ENCODE assay signal across 11 cellular contexts in genomic region chr10:32650246-32650655, GRCh38.
DNase-seq lines count a peak whose midpoint lies in the region; ATAC-seq and TF ChIP-seq lines count a peak whose summit lies in the region.
"Had no signal": no experiment of that assay in that cellular context is flagged by ENCODE, and none has a peak within 500 bp of the region (broad histone marks: within the 10 kb centered on the region; RNA-seq: fewer than 3 reads in every experiment).

No MANE protein-coding gene starts in this region.

- CTCF ChIA-PET in PC-3 (lab: Charles Lee): no interaction called here

- DNase-seq in GM23338 (ENCODE audit: low spot score): peak; percentile 2
- DNase-seq in PC-3: peak; percentile 28
- DNase-seq in mesendoderm: peak; percentile 4
- DNase-seq in dedifferentiated amniotic fluid mesenchymal stem cell (ENCODE audit: extremely low spot score): no peak
- DNase-seq in omental fat pad (ENCODE audit: low spot score): no peak
- no peak for DNase-seq in testis
- DNase-seq: activated naive CD4-positive, alpha-beta T cell treated with anti-CD3 and anti-CD28 coated beads, Interleukin-2, amount 10 ng/mL, durations not matched to agents 7 days and 5 days; mucosa of descending colon had no signal

- no peak overlapping the region for H3K18ac ChIP-seq in mesendoderm (ENCODE audit: low read length)

- H4K5ac ChIP-seq in mesendoderm (ENCODE audit: low read length): no peak overlapping the region

- peaks cover 5% of the 10 kb centered on the region for H3K27me3 Mint-ChIP-seq in GM23338 (ENCODE audit: insufficient read depth, low read depth, poor library complexity)
- H3K27me3 Mint-ChIP-seq: activated naive CD4-positive, alpha-beta T cell treated with anti-CD3 and anti-CD28 coated beads, Interleukin-2, amount 10 ng/mL, durations not matched to agents 7 days and 5 days had no signal

- no peak overlapping the region for H3K56ac ChIP-seq in mesendoderm (ENCODE audit: low read length)

- no peak overlapping the region for H3K23ac ChIP-seq in mesendoderm (ENCODE audit: low read length)

- H3K4me2 ChIP-seq in GM23338 (no peak overlapping the region), PC-3 (ENCODE audit: low read length) (no peak overlapping the region), mesendoderm (ENCODE audit: low read length) (no peak overlapping the region)

- H3K27ac Mint-ChIP-seq in GM23338: no peak overlapping the region
- H3K27ac Mint-ChIP-seq: activated naive CD4-positive, alpha-beta T cell treated with anti-CD3 and anti-CD28 coated beads, Interleukin-2, amount 10 ng/mL, durations not matched to agents 7 days and 5 days had no signal

- H4K20me1 ChIP-seq in GM23338 (replicated peaks; ENCODE audit: insufficient read depth) (no peaks in the 10 kb centered on the region), PC-3 (ENCODE audit: low read length) (no peaks in the 10 kb centered on the region)

- H2BK5ac ChIP-seq in mesendoderm (ENCODE audit: low read length): no peak overlapping the region

- H2AK5ac ChIP-seq in mesendoderm (ENCODE audit: low read length): no peak overlapping the region

- no peaks in the 10 kb centered on the region for H3K79me1 ChIP-seq in mesendoderm (ENCODE audit: low read length)

- TF ChIP-seq CTCF in GM12873 (IDR thresholded peaks at IDR 0.05; ENCODE audit: insufficient read depth, low read depth, low read length, missing control alignments) (peak; percentile 49), GM23338 (conservative IDR thresholded peaks at IDR 0.05; ENCODE audit: low read depth in 2 of 2) (peak; percentile 22 to 35; a peak in 2 of 4 replicates), PC-3 (conservative IDR thresholded peaks at IDR 0.05; ENCODE audit: low read depth, low read length) (no peak; the same call in 1 of the 2 replicates), omental fat pad (IDR thresholded peaks at IDR 0.05) (no peak), testis (IDR thresholded peaks at IDR 0.05) (no peak)

- H3K9ac ChIP-seq in PC-3 (ENCODE audit: low read length) (no peak overlapping the region), mesendoderm (ENCODE audit: low read length) (no peak overlapping the region)

- WGBS in mesendoderm (ENCODE audit: extremely low coverage, insufficient coverage, low lambda C conversion rate): 100% methylated on average over 1 of the region's 1 CpG
- WGBS in testis, 2 donors: 51 to 93% methylated on average over 1 of the region's 1 CpG

- no peaks in the 10 kb centered on the region for H3K4me1 ChIP-seq in GM23338 (ENCODE audit: insufficient read depth)
- no peaks in the 10 kb centered on the region for H3K4me1 ChIP-seq in PC-3 (ENCODE audit: insufficient read depth, low read length)
- H3K4me1 ChIP-seq in mesendoderm (ENCODE audit: control insufficient read depth, low read depth, low read length): no peaks in the 10 kb centered on the region
- no peaks in the 10 kb centered on the region for H3K4me1 ChIP-seq in testis
- H3K4me1 ChIP-seq: esophagus muscularis mucosa had no signal

- no peak overlapping the region for H2BK15ac ChIP-seq in mesendoderm (replicated peaks; ENCODE audit: low read depth)

- H3K4ac ChIP-seq in mesendoderm (ENCODE audit: low read depth, low read length): no peak overlapping the region

- H2BK120ac ChIP-seq in mesendoderm (ENCODE audit: low read depth, low read length): no peak overlapping the region

- TF ChIP-seq POLR2A in testis (IDR thresholded peaks at IDR 0.05): no peak

- H3K27me3 ChIP-seq in GM23338 (ENCODE audit: insufficient read depth): no peaks in the 10 kb centered on the region
- H3K27me3 ChIP-seq in PC-3 (ENCODE audit: low read length): no peaks in the 10 kb centered on the region
- H3K27me3 ChIP-seq in mesendoderm (ENCODE audit: insufficient read depth, low read length, poor library complexity): no peaks in the 10 kb centered on the region
- no peaks in the 10 kb centered on the region for H3K27me3 ChIP-seq in testis
- H3K27me3 ChIP-seq: esophagus muscularis mucosa had no signal

- 0 out of 2 replicates have a peak, but pooled peaks cover 1% of the 10 kb centered on the region for H3K9me3 ChIP-seq in PC-3 (ENCODE audit: low read length)
- H3K9me3 ChIP-seq in testis: no peaks in the 10 kb centered on the region

- H2AFZ ChIP-seq in GM23338: no peak overlapping the region
- H2AFZ ChIP-seq in PC-3 (ENCODE audit: low read length): no peak overlapping the region

- POLR2A ChIA-PET in PC-3 (lab: Charles Lee; ENCODE audit: unreplicated experiment): no interaction called here

- H3K36me3 Mint-ChIP-seq in GM23338 (ENCODE audit: low read depth): peaks cover 12% of the 10 kb centered on the region; the same call in 2 of the 3 replicates
- H3K36me3 Mint-ChIP-seq: activated naive CD4-positive, alpha-beta T cell treated with anti-CD3 and anti-CD28 coated beads, Interleukin-2, amount 10 ng/mL, durations not matched to agents 7 days and 5 days had no signal

- intact Hi-C loops in PC-3 (cut with micrococcal nuclease) (no loop called here), testis (cut with DNase I; ENCODE audit: low total_unique reads) (no loop called here)

- H4K8ac ChIP-seq in mesendoderm (ENCODE audit: low read depth, low read length): no peak overlapping the region

- H3K4me3 ChIP-seq in GM23338: no peak overlapping the region
- H3K4me3 ChIP-seq in PC-3 (ENCODE audit: low read length): no peak overlapping the region
- no peak overlapping the region for H3K4me3 ChIP-seq in mesendoderm (ENCODE audit: low read length)
- H3K4me3 ChIP-seq in testis: no peak overlapping the region
- H3K4me3 ChIP-seq: esophagus muscularis mucosa, mucosa of descending colon had no signal

- peaks cover 59% of the 10 kb centered on the region for H3K9me3 Mint-ChIP-seq in GM23338

- H3K9me2 ChIP-seq in GM23338 (ENCODE audit: insufficient read depth): no peaks in the 10 kb centered on the region; the same call in 1 of the 2 replicates
- H3K9me2 ChIP-seq in PC-3 (replicated peaks; ENCODE audit: low read length): no peaks in the 10 kb centered on the region

- H3F3A ChIP-seq in GM23338 (replicated peaks; ENCODE audit: low read depth) (no peaks in the 10 kb centered on the region), PC-3 (ENCODE audit: low read length, unreplicated experiment) (no peaks in the 10 kb centered on the region)

- no TSS peak for BruUV-seq in PC-3 (replicated peaks; lab: Mats Ljungman, UMichigan)

- ATAC-seq in GM23338: no peak
- no peak for ATAC-seq in PC-3
- ATAC-seq in omental fat pad (ENCODE audit: low FRiP score): no peak
- no peak for ATAC-seq in GM18870 (IDR thresholded peaks at IDR 0.05; ENCODE audit: unreplicated experiment)
- ATAC-seq: mucosa of descending colon had no signal

- no peaks in the 10 kb centered on the region for H3K4me1 Mint-ChIP-seq in GM23338

- H3K79me2 ChIP-seq in GM23338 (replicated peaks; ENCODE audit: insufficient read depth) (no peaks in the 10 kb centered on the region), PC-3 (ENCODE audit: low read length) (no peaks in the 10 kb centered on the region), mesendoderm (ENCODE audit: control insufficient read depth, insufficient read depth, low read length) (no peaks in the 10 kb centered on the region)

- H3K27ac ChIP-seq in GM23338 (ENCODE audit: low read depth) (no peak overlapping the region), PC-3 (ENCODE audit: low read length) (no peak overlapping the region), mesendoderm (ENCODE audit: low read depth, low read length) (no peak overlapping the region), testis (no peak overlapping the region)
- H3K27ac ChIP-seq: esophagus muscularis mucosa had no signal

- H3K36me3 ChIP-seq in GM23338 (ENCODE audit: insufficient read depth) (no peaks in the 10 kb centered on the region; the same call in 1 of the 2 replicates), PC-3 (ENCODE audit: low read depth, low read length) (no peaks in the 10 kb centered on the region), mesendoderm (ENCODE audit: control insufficient read depth, insufficient read depth, low read length) (no peaks in the 10 kb centered on the region), testis (ENCODE audit: low read depth, missing control alignments) (no peaks in the 10 kb centered on the region)

- no peak overlapping the region for H3K4me3 Mint-ChIP-seq in GM23338
- H3K4me3 Mint-ChIP-seq: activated naive CD4-positive, alpha-beta T cell treated with anti-CD3 and anti-CD28 coated beads, Interleukin-2, amount 10 ng/mL, durations not matched to agents 7 days and 5 days had no signal

TF ChIP-seq in GM23338, 12 proteins besides CTCF, POLR2A, EP300 and RAD21 (continues in another document):
- TF ChIP-seq STAT1 (IDR thresholded peaks at IDR 0.05; ENCODE audit: unreplicated experiment): no peak
- TF ChIP-seq JUNB (IDR thresholded peaks at IDR 0.05; ENCODE audit: unreplicated experiment): no peak
- no peak for TF ChIP-seq CREB1 (CRISPR knock-in tag; IDR thresholded peaks at IDR 0.05; ENCODE audit: low read depth)
- TF ChIP-seq ETS1 (IDR thresholded peaks at IDR 0.05): no peak
- no peak for TF ChIP-seq EZH2 (IDR thresholded peaks at IDR 0.05; ENCODE audit: low read depth, unreplicated experiment)

Comparison
In these comparisons a context has a peak if more than half of its experiments do, and no peak if none do; other contexts are left out.
1. CTCF ChIP-seq: peak in GM12873 (single experiment) and GM23338 (2 of 2); none in PC-3 (single experiment), omental fat pad (0 of 3) and testis (0 of 3).
2. DNase-seq: peak in GM23338 (single experiment), PC-3 (single experiment) and mesendoderm (single experiment); none in dedifferentiated amniotic fluid mesenchymal stem cell (single experiment), omental fat pad (single experiment) and testis (single experiment).